In genomic region chr14:33916663-33917565, GRCh38 we compare ENCODE assay signal across 1 cellular context.
TF ChIP-seq lines count a peak whose summit lies in the region.

No MANE protein-coding gene starts in this region.

TF ChIP-seq in WTC11, 78 proteins besides CTCF, POLR2A, EP300 and RAD21 (continued from another document):
- TF ChIP-seq USF1 (CRISPR knock-in tag; IDR thresholded peaks at IDR 0.05) (no peak), FOXK1 (CRISPR knock-in tag; IDR thresholded peaks at IDR 0.05) (no peak), MXD4 (CRISPR knock-in tag; IDR thresholded peaks at IDR 0.05; ENCODE audit: borderline replicate concordance) (no peak), ZMAT4 (CRISPR knock-in tag; IDR thresholded peaks at IDR 0.05) (no peak), ZNF416 (CRISPR knock-in tag; IDR thresholded peaks at IDR 0.05) (no peak), ZNF121 (CRISPR knock-in tag; IDR thresholded peaks at IDR 0.05) (no peak)
